In the genomic region with DNA sequence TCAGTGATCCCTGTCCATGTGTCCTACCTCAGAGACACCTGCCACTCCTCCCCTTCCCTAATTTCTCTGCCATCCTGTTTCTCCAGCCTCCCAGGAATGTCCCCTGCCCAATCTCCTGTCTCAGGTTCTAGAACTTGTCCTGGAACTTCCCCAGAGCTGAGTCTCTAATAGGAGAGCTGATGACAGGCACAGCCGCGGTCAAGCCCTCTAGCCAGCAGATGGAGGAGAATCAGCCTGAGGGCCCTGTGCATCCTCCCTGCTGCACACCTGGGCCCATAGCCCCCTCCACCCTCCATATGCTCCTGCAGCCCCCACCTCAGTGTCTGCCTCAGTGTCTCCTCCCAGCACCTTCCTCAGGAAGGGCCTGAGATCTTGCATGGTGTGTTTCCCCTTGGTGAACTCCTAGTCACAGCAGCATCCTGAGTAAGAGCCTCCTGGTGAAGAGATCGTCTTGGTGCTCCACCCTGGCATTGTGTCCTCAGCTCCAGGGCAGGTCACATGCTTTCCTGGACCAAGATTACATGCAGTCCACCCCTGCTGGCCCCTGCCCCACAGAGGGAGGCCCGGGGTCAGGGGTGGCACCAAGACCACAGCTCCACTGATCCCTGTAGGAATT, we compare ENCODE assay signal across 15 cellular contexts. TPM values are rescaled to one million over a fixed set of nuclear protein-coding genes. Genes with fewer than 3 reads are reported as not detected.
DNase-seq lines count a peak whose midpoint lies in the region; ATAC-seq and TF ChIP-seq lines count a peak whose summit lies in the region.
"Had no signal": no experiment of that assay in that cellular context is flagged by ENCODE, and none has a peak within 500 bp of the region (broad histone marks: within the 10 kb centered on the region; RNA-seq: fewer than 3 reads in every experiment).

No MANE protein-coding gene starts in this region.

- H3K9me2 ChIP-seq in DOHH2 (replicated peaks; ENCODE audit: control insufficient read depth, low read length) (no peaks in the 10 kb centered on the region), SU-DHL-6 (replicated peaks; ENCODE audit: insufficient read depth, low read length) (no peaks in the 10 kb centered on the region)

- no peak overlapping the region for H2AFZ ChIP-seq in SU-DHL-6 (ENCODE audit: low read depth, low read length, severe bottlenecking)

- no peaks in the 10 kb centered on the region for H3K9me3 ChIP-seq in DOHH2 (ENCODE audit: control insufficient read depth, insufficient read depth, low read length)
- H3K9me3 ChIP-seq in SU-DHL-6 (ENCODE audit: insufficient read depth, low read length), result no peaks in the 10 kb centered on the region
- H3K9me3 ChIP-seq in colonic mucosa, result no peaks in the 10 kb centered on the region
- H3K9me3 ChIP-seq: Caco-2, HAP-1 had no signal

- peak overlapping the region; percentile 64 for H3K4me2 ChIP-seq in DOHH2 (ENCODE audit: low read length)
- peak overlapping the region; percentile 51 for H3K4me2 ChIP-seq in SU-DHL-6 (ENCODE audit: low read depth, low read length, poor library complexity, severe bottlenecking)

- intact Hi-C loops in colonic mucosa (cut with DNase I), result no loop called here

- no peaks in the 10 kb centered on the region for H3K9me3 Mint-ChIP-seq in stimulated activated memory B cell treated with anti-CD40 and anti-IgM and Interleukin-4, amounts not matched to agents 10 μg/mL and 1 μg/mL and 100 μg/mL, for 72 hours
- H3K9me3 Mint-ChIP-seq: CD4-positive, CD25-positive, alpha-beta regulatory T cell had no signal

- H3K4me3 Mint-ChIP-seq in stimulated activated memory B cell treated with anti-CD40 and anti-IgM and Interleukin-4, amounts not matched to agents 10 μg/mL and 1 μg/mL and 100 μg/mL, for 72 hours, result no peak overlapping the region
- H3K4me3 Mint-ChIP-seq: CD4-positive, CD25-positive, alpha-beta regulatory T cell had no signal

- ATAC-seq in HG03439 (IDR thresholded peaks at IDR 0.05; ENCODE audit: unreplicated experiment) (peak; percentile 10), HG03432 (IDR thresholded peaks at IDR 0.05; ENCODE audit: unreplicated experiment) (no peak)
- ATAC-seq in stimulated activated memory B cell treated with anti-CD40 and anti-IgM and Interleukin-4, amounts not matched to agents 10 μg/mL and 1 μg/mL and 100 μg/mL, for 72 hours, result no peak

- H3F3A ChIP-seq in DOHH2 (ENCODE audit: control insufficient read depth, insufficient read depth) (peaks cover 40% of the 10 kb centered on the region), SU-DHL-6 (ENCODE audit: insufficient read depth) (peaks cover 47% of the 10 kb centered on the region)

- H3K9ac ChIP-seq in SU-DHL-6 (ENCODE audit: low read length) (peak overlapping the region; percentile 60; the same call in 1 of the 2 replicates), colonic mucosa (ENCODE audit: low read depth in 2 of 2, low read length in 2 of 2) (no peak overlapping the region)

- H3K27ac ChIP-seq in DOHH2 (ENCODE audit: low read depth, low read length) (peak overlapping the region; percentile 72), SU-DHL-6 (ENCODE audit: low read depth, low read length) (peak overlapping the region; percentile 95), colonic mucosa (no peak overlapping the region)

- H3K36me3 Mint-ChIP-seq in stimulated activated memory B cell treated with anti-CD40 and anti-IgM and Interleukin-4, amounts not matched to agents 10 μg/mL and 1 μg/mL and 100 μg/mL, for 72 hours, result no peaks in the 10 kb centered on the region
- H3K36me3 Mint-ChIP-seq: CD4-positive, CD25-positive, alpha-beta regulatory T cell had no signal

- no peaks in the 10 kb centered on the region for H3K27me3 ChIP-seq in DOHH2 (ENCODE audit: control insufficient read depth, low read length)
- no peaks in the 10 kb centered on the region for H3K27me3 ChIP-seq in SU-DHL-6 (ENCODE audit: low read length)
- H3K27me3 ChIP-seq in colonic mucosa, result no peaks in the 10 kb centered on the region

- H3K27ac Mint-ChIP-seq in stimulated activated memory B cell treated with anti-CD40 and anti-IgM and Interleukin-4, amounts not matched to agents 10 μg/mL and 1 μg/mL and 100 μg/mL, for 72 hours, result peak overlapping the region; percentile 57
- H3K27ac Mint-ChIP-seq: CD4-positive, CD25-positive, alpha-beta regulatory T cell had no signal

- H3K79me2 ChIP-seq in DOHH2 (ENCODE audit: control insufficient read depth, low read length) (peaks cover 15% of the 10 kb centered on the region), SU-DHL-6 (ENCODE audit: insufficient read depth, low read length) (no peaks in the 10 kb centered on the region; the same call in 1 of the 2 replicates)

- H3K4me3 ChIP-seq in DOHH2 (ENCODE audit: low read length) (peak overlapping the region; percentile 46), SU-DHL-6 (ENCODE audit: insufficient read depth, low read length, poor library complexity, severe bottlenecking) (no peak overlapping the region), colonic mucosa (no peak overlapping the region)
- H3K4me3 ChIP-seq: HAP-1 had no signal

- H3K4me1 ChIP-seq in DOHH2 (ENCODE audit: control insufficient read depth, low read length) (peaks cover 74% of the 10 kb centered on the region), colonic mucosa (no peaks in the 10 kb centered on the region)
- H3K4me1 ChIP-seq: Caco-2, HAP-1 had no signal

- peaks cover 54% of the 10 kb centered on the region for H3K4me1 Mint-ChIP-seq in stimulated activated memory B cell treated with anti-CD40 and anti-IgM and Interleukin-4, amounts not matched to agents 10 μg/mL and 1 μg/mL and 100 μg/mL, for 72 hours
- H3K4me1 Mint-ChIP-seq: CD4-positive, CD25-positive, alpha-beta regulatory T cell had no signal

- DNase-seq in stimulated activated CD8-positive, alpha-beta memory T cell treated with anti-CD3 and anti-CD28 coated beads, Interleukin-4, amount 100 ng/mL, for 48 hours, result no peak
- no peak for DNase-seq in colonic mucosa
- DNase-seq: NCI-H1436 treated with DMSO at 0.1 percent for 48 hours, NCI-H226, NCI-H524 treated with DMSO at 0.1 percent for 48 hours had no signal

- H3K36me3 ChIP-seq in DOHH2 (ENCODE audit: control insufficient read depth, low read length) (peaks cover 16% of the 10 kb centered on the region), SU-DHL-6 (ENCODE audit: low read length) (no peaks in the 10 kb centered on the region), colonic mucosa (no peaks in the 10 kb centered on the region)
- H3K36me3 ChIP-seq: HAP-1 had no signal

- H4K20me1 ChIP-seq in DOHH2 (ENCODE audit: control insufficient read depth, insufficient read depth, low read depth, low read length) (no peaks in the 10 kb centered on the region), SU-DHL-6 (ENCODE audit: low read depth, low read length) (no peaks in the 10 kb centered on the region)

- no peak for TF ChIP-seq CTCF in DOHH2 (IDR thresholded peaks at IDR 0.05; ENCODE audit: low read depth, low read length, poor library complexity, severe bottlenecking)
- no peak for TF ChIP-seq CTCF in SU-DHL-6 (IDR thresholded peaks at IDR 0.05; ENCODE audit: insufficient read depth, low read length, poor library complexity, severe bottlenecking)
- TF ChIP-seq CTCF in colonic mucosa (IDR thresholded peaks at IDR 0.05), result no peak

- H3K27me3 Mint-ChIP-seq in stimulated activated memory B cell treated with anti-CD40 and anti-IgM and Interleukin-4, amounts not matched to agents 10 μg/mL and 1 μg/mL and 100 μg/mL, for 72 hours, result no peaks in the 10 kb centered on the region

RNA-seq across cellular contexts. Expression of a gene that starts 43.9 kb away (rescaled TPM):
- total RNA-seq in colonic mucosa, result not detected
- total RNA-seq: Caco-2; CD4-positive, CD25-positive, alpha-beta regulatory T cell; RPMI7951; T-helper 1 cell treated with Interleukin-12 subunit alpha and Interleukin-12 subunit beta and Interleukin-4 antibody, amounts not matched to agents 30 ng/mL and 1 ng/mL, for 36 hours had no signal
